7 cellular contexts compared by ENCODE assay signal in genomic region chr6:163354779-163355431, GRCh38.
DNase-seq lines count a peak whose midpoint lies in the region; ATAC-seq and TF ChIP-seq lines count a peak whose summit lies in the region.

No MANE protein-coding gene starts in this region.

- no peak for TF ChIP-seq CTCF in fibroblast of pulmonary artery (IDR thresholded peaks at IDR 0.05; ENCODE audit: low read length, missing control alignments)

- DNase-seq in MV-4-11 (lab: John Stamatoyannopoulos, UW) (peak; percentile 97), fibroblast of pulmonary artery (ENCODE audit: low read depth) (peak; percentile 72), retina (peak; percentile 55), GM19238 (ENCODE audit: insufficient read length, low spot score) (no peak), epidermal melanocyte (ENCODE audit: insufficient read length, low spot score) (no peak)
- no peak for DNase-seq in stimulated activated CD4-positive, alpha-beta T cell treated with anti-CD3 and anti-CD28 coated beads, Interleukin-2, amount 100 ng/mL, for 24 hours

- peak overlapping the region; percentile 17 for H3K4me3 ChIP-seq in fibroblast of pulmonary artery (replicated peaks; ENCODE audit: low read depth, low read length)

- ATAC-seq in GM21528 (IDR thresholded peaks at IDR 0.05; ENCODE audit: low FRiP score, unreplicated experiment): peak; percentile 79

Comparison
In these comparisons a context has a peak if more than half of its experiments do, and no peak if none do; other contexts are left out.
1. DNase-seq: peak in MV-4-11 (single experiment), fibroblast of pulmonary artery (single experiment) and retina (single experiment); none in stimulated activated CD4-positive, alpha-beta T cell treated with anti-CD3 and anti-CD28 coated beads, Interleukin-2, amount 100 ng/mL, for 24 hours (0 of 2), GM19238 (single experiment) and epidermal melanocyte (single experiment).